In genomic region chr16:57935904-57936303, GRCh38 we compare ENCODE assay signal across 21 cellular contexts. TPM values are rescaled to one million over a fixed set of nuclear protein-coding genes. Genes with fewer than 3 reads are reported as not detected.
DNase-seq lines count a peak whose midpoint lies in the region; ATAC-seq and TF ChIP-seq lines count a peak whose summit lies in the region.
"Had no signal": no experiment of that assay in that cellular context is flagged by ENCODE, and none has a peak within 500 bp of the region (broad histone marks: within the 10 kb centered on the region; RNA-seq: fewer than 3 reads in every experiment).

No MANE protein-coding gene starts in this region.

- H3K27me3 ChIP-seq in parathyroid adenoma (ENCODE audit: control insufficient read depth, insufficient read depth, low read length): no peaks in the 10 kb centered on the region

- peaks cover 12% of the 10 kb centered on the region for H3K4me1 ChIP-seq in parathyroid adenoma
- H3K4me1 ChIP-seq: SJCRH30 had no signal

- intact Hi-C loops in Right ventricle myocardium superior (cut with DNase I): no loop called here
- intact Hi-C loops in left cardiac atrium (cut with DNase I): no loop called here
- intact Hi-C loops in left ventricle myocardium superior (cut with micrococcal nuclease): no loop called here

- DNase-seq in Right ventricle myocardium superior (no peak), left cardiac atrium (no peak), M059J (ENCODE audit: low read depth) (peak; percentile 55), left ventricle myocardium superior (no peak), SHP77 treated with DMSO at 0.1 percent for 48 hours (lab: John Stamatoyannopoulos, UW) (no peak), ecto neural progenitor cell (ENCODE audit: low spot score) (no peak)
- DNase-seq: DMS79; H7; NCI-H1092; NCI-H1436; NCI-H187 treated with DMSO at 0.1 percent for 48 hours; NCI-H2107; NCI-H2227 treated with DMSO at 0.1 percent for 48 hours; NCI-H524; NCI-H774; NK-92 treated with Interleukin-12 subunit alpha and Interleukin-12 subunit beta, amount 100 ng/mL, for 24 hours; SJCRH30 had no signal

- H2AFZ ChIP-seq in parathyroid adenoma: peak overlapping the region; percentile 5

- H3K36me3 ChIP-seq in parathyroid adenoma (ENCODE audit: control insufficient read depth, insufficient read depth, low read length): no peaks in the 10 kb centered on the region
- H3K36me3 ChIP-seq: SJCRH30 had no signal

- H3K27ac ChIP-seq in parathyroid adenoma: no peak overlapping the region
- H3K27ac ChIP-seq: RWPE1, SJCRH30 had no signal

- TF ChIP-seq CTCF in parathyroid adenoma (IDR thresholded peaks at IDR 0.05): no peak

- peak overlapping the region; percentile 50 for H3K4me2 ChIP-seq in parathyroid adenoma (ENCODE audit: low read length)

- H3K79me2 ChIP-seq in parathyroid adenoma: no peaks in the 10 kb centered on the region

- no peak overlapping the region for H3K9ac ChIP-seq in parathyroid adenoma

- no peak overlapping the region for H3K4me3 ChIP-seq in parathyroid adenoma (ENCODE audit: low read depth, low read length)
- H3K4me3 ChIP-seq: SJCRH30 had no signal

- ATAC-seq in Right ventricle myocardium superior (ENCODE audit: poor library complexity): peak; percentile 66
- ATAC-seq in left cardiac atrium: no peak
- peak; percentile 70 for ATAC-seq in left ventricle myocardium superior

- H3K9me3 ChIP-seq in parathyroid adenoma (ENCODE audit: control insufficient read depth, low read length): no peaks in the 10 kb centered on the region
- H3K9me3 ChIP-seq: SJCRH30 had no signal

RNA-seq across cellular contexts. Expression of gene CNGB1, which starts 35.0 kb away (rescaled TPM):
- total RNA-seq in Right ventricle myocardium superior (not detected), left cardiac atrium (not detected), left ventricle myocardium superior (not detected)
- not detected in 2 replicates for total RNA-seq in M059J (2014; rRNA removed; shearing (Covaris generic))
- total RNA-seq: B cell, H7, LHCN-M2, SJCRH30 had no signal

Comparison
In these comparisons a context has a peak if more than half of its experiments do, and no peak if none do; other contexts are left out.
1. ATAC-seq: peak in Right ventricle myocardium superior (single experiment) and left ventricle myocardium superior (single experiment); none in left cardiac atrium (0 of 2).